1 cellular context compared by ENCODE assay signal in genomic region chr6:83558975-83559374, GRCh38.
TF ChIP-seq lines count a peak whose summit lies in the region.

No MANE protein-coding gene starts in this region.

TF ChIP-seq in WTC11, 78 proteins besides CTCF, POLR2A, EP300 and RAD21 (continued from another document):
- TF ChIP-seq ERG (CRISPR knock-in tag; IDR thresholded peaks at IDR 0.05) (no peak), ZNF416 (CRISPR knock-in tag; IDR thresholded peaks at IDR 0.05) (no peak)
